1 cellular context compared by ENCODE assay signal in genomic region chr6:146857180-146857959, GRCh38.
TF ChIP-seq lines count a peak whose summit lies in the region.

No MANE protein-coding gene starts in this region.

TF ChIP-seq in K562, 482 proteins besides CTCF, POLR2A, EP300 and RAD21 (continued from another document and continues in another):
- TF ChIP-seq ZNF609 (CRISPR knock-in tag; IDR thresholded peaks at IDR 0.05; ENCODE audit: borderline replicate concordance) (0 out of 2 replicates have a peak, but pooled peaks have one; percentile 78), RUNX1 (IDR thresholded peaks at IDR 0.05; ENCODE audit: low read depth) (no peak), ARHGAP35 (IDR thresholded peaks at IDR 0.05; ENCODE audit: partially characterized antibody) (no peak), SUPT5H (IDR thresholded peaks at IDR 0.05) (peak; percentile 63; the same call in 1 of the 2 replicates), CBFB (CRISPR knock-in tag; IDR thresholded peaks at IDR 0.05) (0 out of 2 replicates have a peak, but pooled peaks have one; percentile 13), RBM22 (IDR thresholded peaks at IDR 0.05; ENCODE audit: low read depth, low read length, poor library complexity, severe bottlenecking) (peak; percentile 37), NR4A1 (CRISPR knock-in tag; IDR thresholded peaks at IDR 0.05) (peak; percentile 90; the same call in 1 of the 2 replicates), NR4A1 (tag; IDR thresholded peaks at IDR 0.05) (peak; percentile 77), THAP7 (CRISPR knock-in tag; IDR thresholded peaks at IDR 0.05) (no peak; the same call in 1 of the 2 replicates), ELF1 (tag; IDR thresholded peaks at IDR 0.05) (peak; percentile 65; the same call in 1 of the 2 replicates), ZNF740 (CRISPR knock-in tag; IDR thresholded peaks at IDR 0.05) (no peak), ZNF740 (tag; IDR thresholded peaks at IDR 0.05) (peak in 1 of 2 experiments; percentile 14; a peak in 1 of 4 replicates), POLR2B (IDR thresholded peaks at IDR 0.05; ENCODE audit: low read depth, partially characterized antibody) (no peak), ZNF354B (CRISPR knock-in tag; IDR thresholded peaks at IDR 0.05) (no peak), ZNF253 (CRISPR knock-in tag; conservative IDR thresholded peaks at IDR 0.05) (0 out of 2 replicates have a peak, but pooled peaks have one; percentile 63), MAFF (IDR thresholded peaks at IDR 0.05; ENCODE audit: low read length) (no peak; the same call in 1 of the 2 replicates), MBD1 (CRISPR knock-in tag; IDR thresholded peaks at IDR 0.05) (no peak), SRSF9 (IDR thresholded peaks at IDR 0.05; ENCODE audit: borderline replicate concordance, low read depth, low read length) (no peak), PKNOX1 (IDR thresholded peaks at IDR 0.05) (no peak), EP400 (IDR thresholded peaks at IDR 0.05) (peak; percentile 79), ZNF583 (CRISPR knock-in tag; IDR thresholded peaks at IDR 0.05) (peak; percentile 68; the same call in 1 of the 2 replicates), BRF1 (IDR thresholded peaks at IDR 0.05; ENCODE audit: borderline replicate concordance, extremely low read depth, insufficient read length) (no peak), ZFP1 (CRISPR knock-in tag; IDR thresholded peaks at IDR 0.05) (peak; percentile 51; the same call in 1 of the 2 replicates), FUS (optimal IDR thresholded peaks at IDR 0.05; ENCODE audit: low read depth, low read length) (no peak), E4F1 (CRISPR knock-in tag; IDR thresholded peaks at IDR 0.05; ENCODE audit: borderline replicate concordance) (no peak), GTF2E2 (tag; IDR thresholded peaks at IDR 0.05) (no peak), CBX3 (IDR thresholded peaks at IDR 0.05; ENCODE audit: borderline replicate concordance in 1 of 2, low read length in 2 of 2) (peak in 1 of 2 experiments; percentile 76; a peak in 1 of 3 replicates), DNMT1 (IDR thresholded peaks at IDR 0.05) (no peak), HDAC8 (tag; IDR thresholded peaks at IDR 0.05) (0 out of 2 replicates have a peak, but pooled peaks have one; percentile 79), ZNF316 (IDR thresholded peaks at IDR 0.05) (peak; percentile 72), OTX1 (CRISPR knock-in tag; IDR thresholded peaks at IDR 0.05) (no peak; the same call in 1 of the 2 replicates), XRCC5 (IDR thresholded peaks at IDR 0.05; ENCODE audit: low read depth, low read length) (peak; percentile 85; the same call in 1 of the 2 replicates), ETS2 (tag; IDR thresholded peaks at IDR 0.05; ENCODE audit: borderline replicate concordance, poor library complexity, severe bottlenecking) (no peak), PYGO2 (tag; IDR thresholded peaks at IDR 0.05) (no peak), CSDE1 (IDR thresholded peaks at IDR 0.05) (no peak), SFPQ (IDR thresholded peaks at IDR 0.05; ENCODE audit: low read depth, low read length) (no peak), ZNF75A (CRISPR knock-in tag; IDR thresholded peaks at IDR 0.05) (peak; percentile 67; the same call in 1 of the 2 replicates), BRCA1 (IDR thresholded peaks at IDR 0.05) (no peak), BRCA1 (CRISPR knock-in tag; IDR thresholded peaks at IDR 0.05) (no peak), FOXA1 (IDR thresholded peaks at IDR 0.05; ENCODE audit: borderline replicate concordance) (no peak), MEF2D (tag; conservative IDR thresholded peaks at IDR 0.05; ENCODE audit: low read depth) (peak; percentile 24; the same call in 1 of the 2 replicates), ETV1 (tag; conservative IDR thresholded peaks at IDR 0.05; ENCODE audit: low read depth) (peak; percentile 86), ZMIZ1 (IDR thresholded peaks at IDR 0.05; ENCODE audit: low read depth in 2 of 2, low read length in 2 of 2) (peak in 1 of 2 experiments; percentile 62; a peak in 1 of 4 replicates), ZNF280B (CRISPR knock-in tag; IDR thresholded peaks at IDR 0.05) (peak; percentile 65; the same call in 1 of the 2 replicates), SNIP1 (IDR thresholded peaks at IDR 0.05; ENCODE audit: low read depth) (no peak)
